19 cellular contexts compared by ENCODE assay signal in genomic region chr4:60223098-60223497, GRCh38.
"Had no signal": no experiment of that assay in that cellular context is flagged by ENCODE, and none has a peak within 500 bp of the region (broad histone marks: within the 10 kb centered on the region; RNA-seq: fewer than 3 reads in every experiment).

No MANE protein-coding gene starts in this region.

- H3K36me3 Mint-ChIP-seq: neural progenitor cell, T-cell had no signal

- H3K4me1 Mint-ChIP-seq: activated naive CD8-positive, alpha-beta T cell treated with anti-CD3 and anti-CD28 coated beads, Interleukin-2, amount 50 U/mL, for 24 hours; activated T-helper 17 cell treated with anti-CD3 and anti-CD28 coated beads, Interleukin-2, amount 50 U/mL, for 72 hours; T-cell had no signal

- H3K9me3 Mint-ChIP-seq: activated naive CD4-positive, alpha-beta T cell treated with anti-CD3 and anti-CD28 coated beads for 36 hours; neural progenitor cell had no signal

- DNase-seq: activated CD4-positive, CD25-positive, alpha-beta regulatory T cell treated with anti-CD3 and anti-CD28 coated beads, Interleukin-2, amount 50 U/mL, for 72 hours; activated naive CD4-positive, alpha-beta T cell treated with anti-CD3 and anti-CD28 coated beads for 36 hours; activated naive CD8-positive, alpha-beta T cell treated with anti-CD3 and anti-CD28 coated beads, Interleukin-2, amount 50 U/mL, for 24 hours; colonic mucosa; heart right ventricle; left colon; lower lobe of right lung; midbrain; stimulated activated CD4-positive, alpha-beta T cell treated with anti-CD3 and anti-CD28 coated beads, Interleukin-4, amount 100 ng/mL, for 24 hours; stimulated activated naive CD4-positive, alpha-beta T cell; substantia nigra; T-cell; T1000; transverse colon had no signal

- H3K27me3 Mint-ChIP-seq: activated naive CD8-positive, alpha-beta T cell treated with anti-CD3 and anti-CD28 coated beads, Interleukin-2, amount 50 U/mL, for 24 hours; activated T-helper 17 cell treated with anti-CD3 and anti-CD28 coated beads, Interleukin-2, amount 50 U/mL, for 72 hours; T-cell had no signal

- ATAC-seq: activated naive CD8-positive, alpha-beta T cell treated with anti-CD3 and anti-CD28 coated beads, Interleukin-2, amount 50 U/mL, for 24 hours; activated T-helper 17 cell treated with anti-CD3 and anti-CD28 coated beads, Interleukin-2, amount 50 U/mL, for 72 hours; gastroesophageal sphincter; heart right ventricle; left colon; lower lobe of right lung; T-cell had no signal

- H3K27ac Mint-ChIP-seq: activated naive CD4-positive, alpha-beta T cell treated with anti-CD3 and anti-CD28 coated beads for 36 hours; activated naive CD8-positive, alpha-beta T cell treated with anti-CD3 and anti-CD28 coated beads, Interleukin-2, amount 50 U/mL, for 24 hours; activated T-helper 17 cell treated with anti-CD3 and anti-CD28 coated beads, Interleukin-2, amount 50 U/mL, for 72 hours; neural progenitor cell; T-cell had no signal

- H3K4me3 ChIP-seq: colonic mucosa, esophagus muscularis mucosa, gastroesophageal sphincter, heart right ventricle, lower lobe of right lung, neural progenitor cell, skin epidermis, transverse colon had no signal

- H3K4me3 Mint-ChIP-seq: activated naive CD4-positive, alpha-beta T cell treated with anti-CD3 and anti-CD28 coated beads for 36 hours; activated naive CD8-positive, alpha-beta T cell treated with anti-CD3 and anti-CD28 coated beads, Interleukin-2, amount 50 U/mL, for 24 hours; activated T-helper 17 cell treated with anti-CD3 and anti-CD28 coated beads, Interleukin-2, amount 50 U/mL, for 72 hours; neural progenitor cell; T-cell had no signal
